ENCODE assay signal across 26 cellular contexts in genomic region chr20:63466250-63466825, GRCh38. TPM values are rescaled to one million over a fixed set of nuclear protein-coding genes. Genes with fewer than 3 reads are reported as not detected.
A peak's percentile ranks its signal among the peaks of the same experiment; 100 is the strongest.
DNase-seq lines count a peak whose midpoint lies in the region; ATAC-seq, FAIRE-seq and TF ChIP-seq lines count a peak whose summit lies in the region.
"Had no signal": no experiment of that assay in that cellular context is flagged by ENCODE, and none has a peak within 500 bp of the region (broad histone marks: within the 10 kb centered on the region; RNA-seq: fewer than 3 reads in every experiment).

No MANE protein-coding gene starts in this region.

- H3K9me3 ChIP-seq in HepG2 (ENCODE audit: low read length) (no peaks in the 10 kb centered on the region), right lobe of liver (no peaks in the 10 kb centered on the region)
- H3K9me3 ChIP-seq: BE2C, MG63, SK-N-SH had no signal

- H3K4me1 Mint-ChIP-seq in natural killer cell, result no peaks in the 10 kb centered on the region

- no peaks in the 10 kb centered on the region for H3K9me3 Mint-ChIP-seq in natural killer cell

- no peak for ATAC-seq in HepG2
- no peak for ATAC-seq in right lobe of liver
- ATAC-seq in natural killer cell, result no peak
- ATAC-seq: Panc1 had no signal

- H3K27ac Mint-ChIP-seq in natural killer cell, result no peak overlapping the region

- no peak overlapping the region for H3K4me3 Mint-ChIP-seq in natural killer cell

- no peak for TF ChIP-seq CTCF in HepG2 (CRISPR knock-in tag; IDR thresholded peaks at IDR 0.05)
- no peak for TF ChIP-seq CTCF in right lobe of liver (IDR thresholded peaks at IDR 0.05)
- TF ChIP-seq CTCF in natural killer cell (IDR thresholded peaks at IDR 0.05), result no peak

- in situ Hi-C loops in HepG2 (cut with HindIII; ENCODE audit: extremely low pct_ligation_motif_present, low pct_unique_long_range_greater_than_20kb), result no loop called here

- no peak overlapping the region for H3K4me2 ChIP-seq in HepG2 (ENCODE audit: low read depth, low read length)
- H3K4me2 ChIP-seq: SK-N-SH had no signal

- intact Hi-C loops in HepG2 (cut with micrococcal nuclease; ENCODE audit: unreplicated experiment), result no loop called here
- intact Hi-C loops in right lobe of liver (cut with DNase I), result no loop called here
- intact Hi-C loops in natural killer cell (cut with micrococcal nuclease), result no loop called here

- TF ChIP-seq EP300 in HepG2 (IDR thresholded peaks at IDR 0.05; ENCODE audit: low read depth in 2 of 2, low read length in 2 of 2) (no peak), HepG2 (CRISPR knock-in tag; IDR thresholded peaks at IDR 0.05; ENCODE audit: borderline replicate concordance) (no peak)

- POLR2A ChIA-PET in HepG2 (lab: Yijun Ruan, JAX), result no interaction called here

- DNase-seq in HepG2 (ENCODE audit: low spot score) (no peak), right lobe of liver (no peak), caudate nucleus (lab: John Stamatoyannopoulos, UW) (peak in 4 of 61 donors; percentile 24 to 51 (median 31)), natural killer cell (no peak), SHP77 treated with DMSO at 0.1 percent for 48 hours (lab: John Stamatoyannopoulos, UW) (no peak)
- DNase-seq: ACHN, BE2C, Calu3, DMS79 treated with DMSO at 0.1 percent for 48 hours, GF-D8, KG1, MG63, NCI-H1105 treated with DMSO at 0.1 percent for 48 hours, NCI-H146, NCI-H1930, NCI-H2107, NCI-H526 treated with DMSO at 0.1 percent for 48 hours, SIG-M5, SK-N-SH, SW 1271 had no signal

- H3K36me3 Mint-ChIP-seq in natural killer cell, result no peaks in the 10 kb centered on the region

- H3K36me3 ChIP-seq in HepG2 (replicated peaks in 1 of 2; ENCODE audit: control insufficient read depth in 1 of 2, insufficient read depth in 2 of 2, low read length in 2 of 2) (no peaks in the 10 kb centered on the region), right lobe of liver (no peaks in the 10 kb centered on the region)
- H3K36me3 ChIP-seq: BE2C, MG63 had no signal

- FAIRE-seq in HepG2 (lab: Jason Lieb, UNC), result no peak
- FAIRE-seq: GM12892 had no signal

- peaks cover 0 to 20% of the 10 kb centered on the region in 2 donors for H3K27me3 Mint-ChIP-seq in natural killer cell (ENCODE audit: low read depth in 2 of 2)

- no TSS peak for BruUV-seq in HepG2 (replicated peaks; lab: Mats Ljungman, UMichigan)

- TF ChIP-seq POLR2A in HepG2 (IDR thresholded peaks at IDR 0.05; ENCODE audit: insufficient read depth in 1 of 2, low read depth in 2 of 2, low read length in 2 of 2), result no peak
- no peak for TF ChIP-seq POLR2A in right lobe of liver (IDR thresholded peaks at IDR 0.05)

- peaks cover 59 to 94% of the 10 kb centered on the region in 2 experiments for H3K27me3 ChIP-seq in HepG2 (ENCODE audit: control insufficient read depth in 1 of 2, insufficient read depth in 2 of 2, low read length in 2 of 2)
- H3K27me3 ChIP-seq in right lobe of liver, result peaks cover 0 to 7% of the 10 kb centered on the region in 2 donors

- WGBS in HepG2 (ENCODE audit: low lambda C conversion rate), result 50% methylated on average over 42 of the region's 55 CpGs
- WGBS in right lobe of liver (ENCODE audit: insufficient coverage, low coverage, low lambda C conversion rate, missing lambda C conversion rate), result 55% methylated on average over 20 of the region's 55 CpGs

- H3K4me3 ChIP-seq in HepG2 (replicated peaks in 1 of 3; ENCODE audit: insufficient read depth in 1 of 3, low read depth in 2 of 3, low read length in 3 of 3) (no peak overlapping the region), right lobe of liver (no peak overlapping the region)
- H3K4me3 ChIP-seq: MG63 had no signal

- H3K27ac ChIP-seq in HepG2 (ENCODE audit: extremely low read length, insufficient read depth, low read length) (no peak overlapping the region), right lobe of liver (no peak overlapping the region), caudate nucleus (ENCODE audit: low read depth, low read length) (peak overlapping the region; percentile 52), temporal lobe (ENCODE audit: low read depth, low read length) (peak overlapping the region; percentile 22)
- H3K27ac ChIP-seq: 22Rv1, HL-60, RWPE1 had no signal

- H4K20me1 ChIP-seq in HepG2 (ENCODE audit: insufficient read depth, low read length), result peaks cover 23% of the 10 kb centered on the region; the same call in 1 of the 2 replicates

- H3K4me1 ChIP-seq in HepG2 (ENCODE audit: insufficient read depth, low read length) (no peaks in the 10 kb centered on the region), right lobe of liver (no peaks in the 10 kb centered on the region)

- H3K79me2 ChIP-seq in HepG2 (ENCODE audit: insufficient read depth, low read length), result no peaks in the 10 kb centered on the region

- no peak overlapping the region for H3K9ac ChIP-seq in HepG2 (ENCODE audit: insufficient read depth, low read depth, low read length)
- H3K9ac ChIP-seq: SK-N-SH had no signal

- no peak overlapping the region for H2AFZ ChIP-seq in HepG2 (ENCODE audit: low read length)

- CTCF ChIA-PET in HepG2 (lab: Yijun Ruan, JAX; ENCODE audit: low intra/inter-chr PET ratio, low total read pairs), result no interaction called here

- TF ChIP-seq RAD21 in HepG2 (CRISPR knock-in tag; IDR thresholded peaks at IDR 0.05), result no peak

RNA-seq across cellular contexts. Expression of gene KCNQ2, which starts 6.1 kb away (rescaled TPM):
- not detected in 2 replicates for total RNA-seq in HepG2 (2016; rRNA removed; fragmentation: Illumina TruSeq; extraction: Trizol)
- total RNA-seq in HepG2 (2016; cell fraction: cytosol; rRNA removed; fragmentation: Illumina TruSeq; extraction: Trizol; ENCODE audit: low read depth), result not detected in 2 replicates
- total RNA-seq in HepG2 (2016; cell fraction: insoluble cytoplasmic fraction; rRNA removed; fragmentation: Illumina TruSeq; extraction: Trizol), result not detected in 2 replicates
- not detected in 2 replicates for total RNA-seq in HepG2 (2016; cell fraction: membrane; rRNA removed; fragmentation: Illumina TruSeq; extraction: Trizol)
- total RNA-seq in HepG2 (2016; cell fraction: nucleus; rRNA removed; fragmentation: Illumina TruSeq; extraction: Trizol), result not detected in 2 replicates
- polyA plus RNA-seq in HepG2 (2011; rRNA removed), result not detected in 2 replicates
- not detected in 2 replicates for polyA plus RNA-seq in HepG2 (2011; cell fraction: cytosol; rRNA removed)
- polyA plus RNA-seq in HepG2 (2011; cell fraction: nucleus; rRNA removed), result 0.03 and 0.10 TPM in 2 replicates
- polyA plus RNA-seq in HepG2 (2012), result not detected in 2 replicates
- polyA plus RNA-seq in HepG2 (2016; cell fraction: cytosol; fragmentation: Illumina TruSeq; extraction: Trizol; ENCODE audit: low read depth), result not detected in 2 replicates
- polyA plus RNA-seq in HepG2 (2016; cell fraction: insoluble cytoplasmic fraction; fragmentation: Illumina TruSeq; extraction: Trizol; ENCODE audit: low read depth), result not detected in 2 replicates
- polyA plus RNA-seq in HepG2 (2016; cell fraction: membrane; fragmentation: Illumina TruSeq; extraction: Trizol; ENCODE audit: low read depth), result not detected in 2 replicates
- not detected in 2 replicates for polyA plus RNA-seq in HepG2 (2016; cell fraction: nucleus; fragmentation: Illumina TruSeq; extraction: Trizol; ENCODE audit: insufficient read depth, low read depth)
- polyA minus RNA-seq in HepG2 (2011; rRNA and poly(A)+ RNA removed; ENCODE audit: low replicate concordance), result 0.02 and 1.2 TPM in 2 replicates
- polyA minus RNA-seq in HepG2 (2011; cell fraction: cytosol; rRNA and poly(A)+ RNA removed), result not detected in 2 replicates
- polyA minus RNA-seq in HepG2 (2011; cell fraction: nucleus; rRNA and poly(A)+ RNA removed), result not detected in 2 replicates
- not detected for total RNA-seq in right lobe of liver
- 136 TPM for total RNA-seq in temporal lobe
- not detected for total RNA-seq in natural killer cell

RNA-seq across cellular contexts. Expression of gene EEF1A2, which starts 32.5 kb away (rescaled TPM):
- total RNA-seq in HepG2 (2016; rRNA removed; fragmentation: Illumina TruSeq; extraction: Trizol) (0.36 and 0.44 TPM in 2 replicates), right lobe of liver (100 to 1,000 TPM in 2 of 6 experiments, 1 to 10 TPM in 1, under 1 TPM in 3; 0.22 to 153 (median 1.0) TPM), temporal lobe (209 TPM), natural killer cell (under 1 TPM; 0.14 to 0.86 (median 0.35) TPM)
- total RNA-seq in HepG2 (2016; cell fraction: cytosol; rRNA removed; fragmentation: Illumina TruSeq; extraction: Trizol; ENCODE audit: low read depth), result 0.51 TPM in 1 of 2 replicates, not detected in the other
- 0.18 and 0.37 TPM in 2 replicates for total RNA-seq in HepG2 (2016; cell fraction: insoluble cytoplasmic fraction; rRNA removed; fragmentation: Illumina TruSeq; extraction: Trizol)
- total RNA-seq in HepG2 (2016; cell fraction: membrane; rRNA removed; fragmentation: Illumina TruSeq; extraction: Trizol), result 0.90 and 1.00 TPM in 2 replicates
- total RNA-seq in HepG2 (2016; cell fraction: nucleus; rRNA removed; fragmentation: Illumina TruSeq; extraction: Trizol), result 0.22 and 0.47 TPM in 2 replicates
- 0.87 and 1.8 TPM in 2 replicates for polyA plus RNA-seq in HepG2 (2011; rRNA removed)
- 1.6 and 1.7 TPM in 2 replicates for polyA plus RNA-seq in HepG2 (2011; cell fraction: cytosol; rRNA removed)
- 2.6 and 2.9 TPM in 2 replicates for polyA plus RNA-seq in HepG2 (2011; cell fraction: nucleus; rRNA removed)
- polyA plus RNA-seq in HepG2 (2012), result 1.0 and 4.0 TPM in 2 replicates
- 0.58 and 0.81 TPM in 2 replicates for polyA plus RNA-seq in HepG2 (2016; cell fraction: cytosol; fragmentation: Illumina TruSeq; extraction: Trizol; ENCODE audit: low read depth)
- polyA plus RNA-seq in HepG2 (2016; cell fraction: insoluble cytoplasmic fraction; fragmentation: Illumina TruSeq; extraction: Trizol; ENCODE audit: low read depth), result 0.54 and 1.5 TPM in 2 replicates
- polyA plus RNA-seq in HepG2 (2016; cell fraction: membrane; fragmentation: Illumina TruSeq; extraction: Trizol; ENCODE audit: low read depth), result 0.81 and 1.1 TPM in 2 replicates
- polyA plus RNA-seq in HepG2 (2016; cell fraction: nucleus; fragmentation: Illumina TruSeq; extraction: Trizol; ENCODE audit: insufficient read depth, low read depth), result 1.2 and 1.5 TPM in 2 replicates
- 1.4 and 21.5 TPM in 2 replicates for polyA minus RNA-seq in HepG2 (2011; rRNA and poly(A)+ RNA removed; ENCODE audit: low replicate concordance)
- 1.1 and 3.3 TPM in 2 replicates for polyA minus RNA-seq in HepG2 (2011; cell fraction: cytosol; rRNA and poly(A)+ RNA removed)
- 0.75 and 1.0 TPM in 2 replicates for polyA minus RNA-seq in HepG2 (2011; cell fraction: nucleus; rRNA and poly(A)+ RNA removed)

RNA-seq across cellular contexts. Expression of gene PPDPF, which starts 54.2 kb away (rescaled TPM):
- total RNA-seq in HepG2 (2016; rRNA removed; fragmentation: Illumina TruSeq; extraction: Trizol) (6.0 and 7.0 TPM in 2 replicates), right lobe of liver (10 to 100 TPM; 50.2 to 99.4 (median 76.7) TPM), temporal lobe (24.1 TPM), natural killer cell (100 to 1,000 TPM in 2 of 3 donors, 10 to 100 TPM in 1; 95.5 to 197 (median 159) TPM)
- total RNA-seq in HepG2 (2016; cell fraction: cytosol; rRNA removed; fragmentation: Illumina TruSeq; extraction: Trizol; ENCODE audit: low read depth), result 21.9 and 23.8 TPM in 2 replicates
- 4.3 and 5.4 TPM in 2 replicates for total RNA-seq in HepG2 (2016; cell fraction: insoluble cytoplasmic fraction; rRNA removed; fragmentation: Illumina TruSeq; extraction: Trizol)
- total RNA-seq in HepG2 (2016; cell fraction: membrane; rRNA removed; fragmentation: Illumina TruSeq; extraction: Trizol), result 16.4 and 22.5 TPM in 2 replicates
- total RNA-seq in HepG2 (2016; cell fraction: nucleus; rRNA removed; fragmentation: Illumina TruSeq; extraction: Trizol), result 5.4 and 6.2 TPM in 2 replicates
- polyA plus RNA-seq in HepG2 (2011; rRNA removed), result 1.8 and 2.2 TPM in 2 replicates
- polyA plus RNA-seq in HepG2 (2011; cell fraction: cytosol; rRNA removed), result 2.4 and 6.2 TPM in 2 replicates
- polyA plus RNA-seq in HepG2 (2011; cell fraction: nucleus; rRNA removed), result 6.3 and 9.5 TPM in 2 replicates
- polyA plus RNA-seq in HepG2 (2012), result 12.0 and 18.6 TPM in 2 replicates
- polyA plus RNA-seq in HepG2 (2016; cell fraction: cytosol; fragmentation: Illumina TruSeq; extraction: Trizol; ENCODE audit: low read depth), result 606 and 718 TPM in 2 replicates
- 42.4 and 57.7 TPM in 2 replicates for polyA plus RNA-seq in HepG2 (2016; cell fraction: insoluble cytoplasmic fraction; fragmentation: Illumina TruSeq; extraction: Trizol; ENCODE audit: low read depth)
- polyA plus RNA-seq in HepG2 (2016; cell fraction: membrane; fragmentation: Illumina TruSeq; extraction: Trizol; ENCODE audit: low read depth), result 288 and 295 TPM in 2 replicates
- 40.1 and 40.2 TPM in 2 replicates for polyA plus RNA-seq in HepG2 (2016; cell fraction: nucleus; fragmentation: Illumina TruSeq; extraction: Trizol; ENCODE audit: insufficient read depth, low read depth)
- 8.4 and 13.9 TPM in 2 replicates for polyA minus RNA-seq in HepG2 (2011; rRNA and poly(A)+ RNA removed; ENCODE audit: low replicate concordance)
- polyA minus RNA-seq in HepG2 (2011; cell fraction: cytosol; rRNA and poly(A)+ RNA removed), result 15.8 and 39.4 TPM in 2 replicates
- 4.5 and 4.8 TPM in 2 replicates for polyA minus RNA-seq in HepG2 (2011; cell fraction: nucleus; rRNA and poly(A)+ RNA removed)

Comparison
In these comparisons a context has a peak if more than half of its experiments do, and no peak if none do; other contexts are left out.
1. H3K27ac ChIP-seq: peak in caudate nucleus (single experiment) and temporal lobe (single experiment); none in HepG2 (single experiment) and right lobe of liver (0 of 3).
2. RNA of gene KCNQ2, which starts 6.1 kb away (total RNA-seq): 136 TPM in temporal lobe (single experiment); not detected in HepG2, not detected in right lobe of liver and not detected in natural killer cell; every median in the first group is over 100 times any median in the second.